9 cellular contexts compared by ENCODE assay signal in the genomic region with DNA sequence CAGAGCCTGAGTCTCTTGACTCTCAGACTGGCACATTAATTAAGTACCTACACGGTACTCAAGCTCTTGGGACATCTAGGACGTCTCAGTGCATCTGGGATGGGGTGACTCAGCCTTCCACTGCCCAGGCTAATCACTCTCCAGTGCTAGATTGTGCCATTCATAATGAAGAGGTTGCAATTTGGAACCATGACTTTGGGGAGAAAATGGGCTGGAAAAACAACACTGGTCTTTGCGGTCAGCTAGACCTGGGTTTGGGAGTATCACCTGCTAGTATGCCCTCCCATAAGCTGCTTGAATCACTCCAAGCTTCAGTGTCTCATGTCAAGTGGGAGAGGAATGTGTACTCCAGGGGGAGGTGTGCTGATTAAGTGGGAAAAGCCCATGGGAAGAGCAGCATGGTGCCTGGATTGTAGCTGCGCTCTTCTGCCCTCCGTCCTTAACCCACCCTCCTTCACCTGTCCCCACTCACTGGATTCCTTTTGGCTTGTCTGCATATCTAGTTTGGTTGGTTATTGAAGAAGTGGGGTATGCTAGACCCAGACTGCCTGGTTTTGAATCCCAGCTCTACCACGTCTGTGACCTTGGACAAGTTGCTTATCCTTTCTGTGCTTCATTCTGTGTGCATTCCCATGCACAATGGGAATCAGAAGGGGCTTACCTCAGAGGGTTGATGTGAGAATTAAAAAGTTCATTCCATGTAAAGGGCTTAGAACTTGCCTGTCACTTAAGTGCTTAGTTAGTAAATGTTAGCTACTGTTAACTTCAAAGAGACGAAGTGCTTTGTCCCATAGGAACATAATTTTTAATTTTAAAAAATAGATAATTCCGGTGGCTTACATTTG. TPM values are rescaled to one million over a fixed set of nuclear protein-coding genes. Genes with fewer than 3 reads are reported as not detected.
DNase-seq lines count a peak whose midpoint lies in the region; ATAC-seq and TF ChIP-seq lines count a peak whose summit lies in the region.
"Had no signal": no experiment of that assay in that cellular context is flagged by ENCODE, and none has a peak within 500 bp of the region (broad histone marks: within the 10 kb centered on the region; RNA-seq: fewer than 3 reads in every experiment).

No MANE protein-coding gene starts in this region.

- H3K9me3 ChIP-seq in Panc1 (ENCODE audit: control insufficient read depth, insufficient read depth, low read depth, low read length), result no peaks in the 10 kb centered on the region

- H3K27ac Mint-ChIP-seq in activated CD4-positive, alpha-beta T cell treated with anti-CD3 and anti-CD28 coated beads, Interleukin-2, amount 10 ng/mL, durations not matched to agents 7 days and 5 days, result peak overlapping the region; percentile 78
- H3K27ac Mint-ChIP-seq in stimulated activated naive CD8-positive, alpha-beta T cell treated with anti-CD3 and anti-CD28 coated beads, Interleukin-15, amount 100 ng/mL, for 72 hours, result peak overlapping the region; percentile 48 to 84
- H3K27ac Mint-ChIP-seq in chondrocyte (ENCODE audit: unreplicated experiment), result no peak overlapping the region

- peak overlapping the region; percentile 95 for H3K27ac ChIP-seq in Panc1 (ENCODE audit: low read length)

- H3K9me3 Mint-ChIP-seq in activated CD4-positive, alpha-beta T cell treated with anti-CD3 and anti-CD28 coated beads, Interleukin-2, amount 10 ng/mL, durations not matched to agents 7 days and 5 days, result no peaks in the 10 kb centered on the region
- H3K9me3 Mint-ChIP-seq in stimulated activated naive CD8-positive, alpha-beta T cell treated with anti-CD3 and anti-CD28 coated beads, Interleukin-15, amount 100 ng/mL, for 72 hours, result no peaks in the 10 kb centered on the region
- no peaks in the 10 kb centered on the region for H3K9me3 Mint-ChIP-seq in chondrocyte (ENCODE audit: low read depth)

- H3K36me3 ChIP-seq in Panc1 (ENCODE audit: control insufficient read depth, insufficient read depth, low read length), result no peaks in the 10 kb centered on the region

- intact Hi-C loops in Panc1 (cut with micrococcal nuclease; ENCODE audit: unreplicated experiment), result loop anchor here (10.0 kb wide), 1 partner anchor 261 kb away; no protein-coding TSS in a partner anchor

- peak overlapping the region; percentile 32 to 88 for H3K4me3 ChIP-seq in Panc1 (ENCODE audit: low read depth in 2 of 2, low read length in 2 of 2)
- H3K4me3 ChIP-seq in epithelial cell of proximal tubule (ENCODE audit: low read depth, low read length), result peak overlapping the region; percentile 33

- CTCF ChIA-PET in activated CD4-positive, alpha-beta T cell treated with anti-CD3 and anti-CD28 coated beads, Interleukin-2, amount 10 ng/mL, durations not matched to agents 7 days and 5 days (lab: Charles Lee), result interaction anchor here (0.5 to 3.2 kb wide), 7 partner anchors 11 to 301 kb away, joined by 3 to 16 read pairs (median 3); no protein-coding TSS in a partner anchor
- CTCF ChIA-PET in Panc1 (lab: Charles Lee), result interaction anchor here (1.5 kb wide), 1 partner anchor 65 kb away, joined by 4 read pairs; no protein-coding TSS in a partner anchor

- no peak for DNase-seq in activated CD4-positive, alpha-beta T cell treated with anti-CD3 and anti-CD28 coated beads, Interleukin-2, amount 10 ng/mL, durations not matched to agents 7 days and 5 days
- no peak for DNase-seq in activated CD4-positive, alpha-beta T cell treated with anti-CD3 and anti-CD28 coated beads, Interleukin-2, amount 50 U/mL, for 4 hours
- DNase-seq in Panc1 (ENCODE audit: low read depth, low spot score) (no peak), epithelial cell of proximal tubule (ENCODE audit: low read depth) (peak; percentile 73), chondrocyte (ENCODE audit: low spot score) (no peak)
- no peak for DNase-seq in stimulated activated naive CD8-positive, alpha-beta T cell treated with anti-CD3 and anti-CD28 coated beads, Interleukin-15, amount 100 ng/mL, for 72 hours
- DNase-seq: GF-D8 had no signal

- peaks cover 18% of the 10 kb centered on the region for H3K36me3 Mint-ChIP-seq in activated CD4-positive, alpha-beta T cell treated with anti-CD3 and anti-CD28 coated beads, Interleukin-2, amount 10 ng/mL, durations not matched to agents 7 days and 5 days (ENCODE audit: low read depth)
- peaks cover 7% of the 10 kb centered on the region for H3K36me3 Mint-ChIP-seq in chondrocyte (ENCODE audit: low read depth)

- TF ChIP-seq CTCF in Panc1 (IDR thresholded peaks at IDR 0.05) (no peak; the same call in 1 of the 2 replicates), epithelial cell of proximal tubule (conservative IDR thresholded peaks at IDR 0.05; ENCODE audit: low read depth, low read length) (peak; percentile 25), chondrocyte (IDR thresholded peaks at IDR 0.05) (no peak)

- no TSS peak for BruUV-seq in Panc1 (replicated peaks; lab: Mats Ljungman, UMichigan)

- ATAC-seq in Panc1 (peak; percentile 40), HG02885 (IDR thresholded peaks at IDR 0.05; ENCODE audit: poor library complexity, unreplicated experiment) (no peak), GM18907 (IDR thresholded peaks at IDR 0.05; ENCODE audit: unreplicated experiment) (no peak)
- ATAC-seq in stimulated activated naive CD8-positive, alpha-beta T cell treated with anti-CD3 and anti-CD28 coated beads, Interleukin-15, amount 100 ng/mL, for 72 hours, result no peak

- POLR2A ChIA-PET in activated CD4-positive, alpha-beta T cell treated with anti-CD3 and anti-CD28 coated beads, Interleukin-2, amount 10 ng/mL, durations not matched to agents 7 days and 5 days (lab: Charles Lee), result interaction anchor here (0.5 to 1.6 kb wide), 7 partner anchors 36 to 833 kb away, joined by 3 to 5 read pairs (median 4); a partner anchor contains a TSS
- POLR2A ChIA-PET in Panc1 (lab: Charles Lee), result interaction anchor here (0.6 to 1.4 kb wide), 4 partner anchors 36 to 631 kb away, joined by 3 to 4 read pairs (median 4); no protein-coding TSS in a partner anchor

- H3K4me3 Mint-ChIP-seq in activated CD4-positive, alpha-beta T cell treated with anti-CD3 and anti-CD28 coated beads, Interleukin-2, amount 10 ng/mL, durations not matched to agents 7 days and 5 days, result peak overlapping the region; percentile 68
- H3K4me3 Mint-ChIP-seq in stimulated activated naive CD8-positive, alpha-beta T cell treated with anti-CD3 and anti-CD28 coated beads, Interleukin-15, amount 100 ng/mL, for 72 hours, result peak overlapping the region; percentile 90 to 98
- no peak overlapping the region for H3K4me3 Mint-ChIP-seq in chondrocyte (ENCODE audit: unreplicated experiment)

- no peaks in the 10 kb centered on the region for H3K27me3 ChIP-seq in Panc1 (ENCODE audit: control insufficient read depth, insufficient read depth, low read length)

- peaks cover 54% of the 10 kb centered on the region for H3K4me1 ChIP-seq in Panc1 (ENCODE audit: control insufficient read depth, insufficient read depth, low read length)

- H3K4me1 Mint-ChIP-seq in activated CD4-positive, alpha-beta T cell treated with anti-CD3 and anti-CD28 coated beads, Interleukin-2, amount 10 ng/mL, durations not matched to agents 7 days and 5 days, result peaks cover 85% of the 10 kb centered on the region
- peaks cover 84% of the 10 kb centered on the region for H3K4me1 Mint-ChIP-seq in stimulated activated naive CD8-positive, alpha-beta T cell treated with anti-CD3 and anti-CD28 coated beads, Interleukin-15, amount 100 ng/mL, for 72 hours
- H3K4me1 Mint-ChIP-seq in chondrocyte (ENCODE audit: low read depth), result peaks cover 31% of the 10 kb centered on the region

- no peaks in the 10 kb centered on the region for H3K27me3 Mint-ChIP-seq in activated CD4-positive, alpha-beta T cell treated with anti-CD3 and anti-CD28 coated beads, Interleukin-2, amount 10 ng/mL, durations not matched to agents 7 days and 5 days
- H3K27me3 Mint-ChIP-seq in stimulated activated naive CD8-positive, alpha-beta T cell treated with anti-CD3 and anti-CD28 coated beads, Interleukin-15, amount 100 ng/mL, for 72 hours, result no peaks in the 10 kb centered on the region
- H3K27me3 Mint-ChIP-seq in chondrocyte (ENCODE audit: low read depth), result peaks cover 28% of the 10 kb centered on the region

- in situ Hi-C loops in Panc1 (cut with HindIII; ENCODE audit: low pct_unique_long_range_greater_than_20kb, low sequenced_read_pairs), result no loop called here

RNA-seq across cellular contexts. Expression of a gene that starts 3.8 kb away (rescaled TPM):
- 10 to 100 TPM; 12.0 to 15.3 TPM for total RNA-seq in activated CD4-positive, alpha-beta T cell treated with anti-CD3 and anti-CD28 coated beads, Interleukin-2, amount 10 ng/mL, durations not matched to agents 7 days and 5 days
- total RNA-seq in Panc1 (2021; ENCODE audit: unreplicated experiment), result 78.5 TPM
- 47.6 TPM for polyA plus RNA-seq in Panc1 (2012; ENCODE audit: insufficient read length)
- total RNA-seq in epithelial cell of proximal tubule, result 75.6 and 98.0 TPM in 2 replicates
- total RNA-seq in chondrocyte, result 0.17 to 0.79 TPM (median 0.52 TPM) in 3 replicates

RNA-seq across cellular contexts. Expression of a gene that starts 44.8 kb away (rescaled TPM):
- total RNA-seq in activated CD4-positive, alpha-beta T cell treated with anti-CD3 and anti-CD28 coated beads, Interleukin-2, amount 10 ng/mL, durations not matched to agents 7 days and 5 days, result 100 to 1,000 TPM; 649 to 781 TPM
- total RNA-seq in Panc1 (2021; ENCODE audit: unreplicated experiment), result 819 TPM
- polyA plus RNA-seq in Panc1 (2012; ENCODE audit: insufficient read length), result 815 TPM
- total RNA-seq in epithelial cell of proximal tubule, result 287 and 348 TPM in 2 replicates
- total RNA-seq in chondrocyte, result 311 to 604 TPM (median 313 TPM) in 3 replicates

RNA-seq across cellular contexts. Expression of a gene that starts 45.8 kb away (rescaled TPM):
- total RNA-seq in activated CD4-positive, alpha-beta T cell treated with anti-CD3 and anti-CD28 coated beads, Interleukin-2, amount 10 ng/mL, durations not matched to agents 7 days and 5 days, result 100 to 1,000 TPM; 217 to 235 TPM
- total RNA-seq in Panc1 (2021; ENCODE audit: unreplicated experiment) (308 TPM), epithelial cell of proximal tubule (139 and 151 TPM in 2 replicates), chondrocyte (98.7 to 132 TPM (median 102 TPM) in 3 replicates)
- 136 TPM for polyA plus RNA-seq in Panc1 (2012; ENCODE audit: insufficient read length)
